1 cellular context compared by ENCODE assay signal in genomic region chr4:25159837-25160713, GRCh38.
TF ChIP-seq lines count a peak whose summit lies in the region.

TSS of gene SEPSECS (minus strand) at chr4:25160449. CDS start at chr4:25160369, 80 bp downstream.

TF ChIP-seq in K562, 482 proteins besides CTCF, POLR2A, EP300 and RAD21 (continued from another document and continues in another):
- TF ChIP-seq ZNF407 (IDR thresholded peaks at IDR 0.05; ENCODE audit: low read depth) (peak; percentile 99), L3MBTL2 (IDR thresholded peaks at IDR 0.05) (peak; percentile 91), NFIC (IDR thresholded peaks at IDR 0.05) (peak; percentile 93), GTF2F1 (IDR thresholded peaks at IDR 0.05; ENCODE audit: low read depth, low read length) (peak; percentile 34; the same call in 1 of the 2 replicates), NFRKB (IDR thresholded peaks at IDR 0.05; ENCODE audit: low read depth) (0 out of 2 replicates have a peak, but pooled peaks have one; percentile 76), ZNF444 (CRISPR knock-in tag; IDR thresholded peaks at IDR 0.05) (no peak), ZNF507 (tag; conservative IDR thresholded peaks at IDR 0.05) (no peak), KLF16 (IDR thresholded peaks at IDR 0.05) (peak; percentile 67), ZMIZ1 (IDR thresholded peaks at IDR 0.05; ENCODE audit: low read depth in 2 of 2, low read length in 2 of 2) (0 out of 4 replicates have a peak, but pooled peaks of 1 of the 2 experiments have one; percentile 35), WHSC1 (IDR thresholded peaks at IDR 0.05; ENCODE audit: low read length) (no peak), NCOR1 (IDR thresholded peaks at IDR 0.05) (no peak), GMEB1 (CRISPR knock-in tag; IDR thresholded peaks at IDR 0.05) (no peak), TCF15 (CRISPR knock-in tag; IDR thresholded peaks at IDR 0.05) (no peak), ZNF76 (CRISPR knock-in tag; IDR thresholded peaks at IDR 0.05; ENCODE audit: borderline replicate concordance) (peak; percentile 71; the same call in 1 of the 2 replicates), TAF9B (IDR thresholded peaks at IDR 0.05; ENCODE audit: partially characterized antibody) (peak; percentile 84), MYC (IDR thresholded peaks at IDR 0.05; ENCODE audit: low read depth, low read length) (peak; percentile 80), MYC (CRISPR knock-in tag; IDR thresholded peaks at IDR 0.05; ENCODE audit: borderline replicate concordance, low read depth) (peak; percentile 63; the same call in 1 of the 2 replicates), CHCHD3 (CRISPR knock-in tag; IDR thresholded peaks at IDR 0.05) (0 out of 2 replicates have a peak, but pooled peaks have one; percentile 19), CHD7 (IDR thresholded peaks at IDR 0.05; ENCODE audit: low read depth, low read length) (no peak), CBX3 (IDR thresholded peaks at IDR 0.05; ENCODE audit: borderline replicate concordance in 1 of 2, low read length in 2 of 2) (peak in 1 of 2 experiments; percentile 89; a peak in 1 of 3 replicates), EP400 (IDR thresholded peaks at IDR 0.05) (peak; percentile 83)
